ENCODE assay signal across 1 cellular context in genomic region chr7:34184466-34184865, GRCh38.
TF ChIP-seq lines count a peak whose summit lies in the region.

No MANE protein-coding gene starts in this region.

TF ChIP-seq in GM23338, 12 proteins besides CTCF, POLR2A, EP300 and RAD21:
- no peak for TF ChIP-seq ZNF462 (CRISPR knock-in tag; IDR thresholded peaks at IDR 0.05)
